In the genomic region with DNA sequence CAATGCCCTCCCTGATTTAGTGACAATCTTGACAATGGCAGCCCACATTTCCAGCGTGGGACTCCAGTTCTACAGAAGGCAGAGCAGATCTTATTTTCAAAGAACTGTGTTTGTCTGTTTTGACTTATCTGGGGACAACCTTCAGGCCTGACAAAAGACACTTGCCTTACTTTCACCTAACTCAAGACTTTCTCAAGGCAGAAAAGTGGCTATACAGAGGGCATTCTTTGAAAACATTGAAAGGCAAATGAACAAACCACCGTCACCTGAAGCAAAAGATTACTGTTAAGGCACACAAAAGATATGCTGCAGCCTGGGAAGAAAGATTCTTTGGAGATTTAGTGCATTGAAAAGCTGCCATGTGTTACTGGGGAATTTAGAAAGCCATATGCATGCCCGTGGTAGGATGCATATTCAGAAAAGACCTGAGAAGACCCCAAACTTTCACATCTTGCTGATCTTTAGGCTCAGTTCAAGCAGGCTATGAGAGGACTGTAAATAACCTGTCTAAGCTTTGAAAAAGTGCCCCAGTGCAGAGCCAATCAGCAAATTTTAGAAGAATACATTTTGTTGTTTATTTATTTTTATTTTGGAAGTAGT, we compare ENCODE assay signal across 16 cellular contexts.
"Had no signal": no experiment of that assay in that cellular context is flagged by ENCODE, and none has a peak within 500 bp of the region (broad histone marks: within the 10 kb centered on the region; RNA-seq: fewer than 3 reads in every experiment).

No MANE protein-coding gene starts in this region.

- H3K4me1 ChIP-seq: ascending aorta, breast epithelium, left lung, transverse colon, vagina had no signal

- H3K27me3 ChIP-seq: ascending aorta, breast epithelium, heart right ventricle, left lung, transverse colon, vagina had no signal

- H3K36me3 Mint-ChIP-seq: activated naive CD4-positive, alpha-beta T cell treated with anti-CD3 and anti-CD28 coated beads, Interleukin-2, amount 10 ng/mL, durations not matched to agents 7 days and 5 days had no signal

- H3K4me1 Mint-ChIP-seq: activated naive CD4-positive, alpha-beta T cell treated with anti-CD3 and anti-CD28 coated beads, Interleukin-2, amount 10 ng/mL, durations not matched to agents 7 days and 5 days had no signal

- H3K9me3 ChIP-seq: breast epithelium, transverse colon, vagina had no signal

- H3K27ac Mint-ChIP-seq: activated naive CD4-positive, alpha-beta T cell treated with anti-CD3 and anti-CD28 coated beads, Interleukin-2, amount 10 ng/mL, durations not matched to agents 7 days and 5 days; naive B cell had no signal

- DNase-seq: activated CD4-positive, alpha-beta T cell treated with anti-CD3 and anti-CD28 coated beads for 1 hour; activated CD4-positive, alpha-beta T cell treated with anti-CD3 and anti-CD28 coated beads, Interleukin-2, amount 50 U/mL, for 4 hours; activated naive CD4-positive, alpha-beta T cell treated with anti-CD3 and anti-CD28 coated beads, Interleukin-2, amount 10 ng/mL, durations not matched to agents 7 days and 5 days; heart right ventricle; left lung; mammary epithelial cell; naive B cell; right cardiac atrium; small intestine; stimulated activated CD4-positive, alpha-beta T cell treated with anti-CD3 and anti-CD28 coated beads, Interleukin-4, amount 100 ng/mL, for 24 hours; stimulated activated naive CD4-positive, alpha-beta T cell treated with Interleukin-2 at 50 U/mL for 16 hours; substantia nigra; transverse colon had no signal

- H3K4me3 Mint-ChIP-seq: activated naive CD4-positive, alpha-beta T cell treated with anti-CD3 and anti-CD28 coated beads, Interleukin-2, amount 10 ng/mL, durations not matched to agents 7 days and 5 days; naive B cell had no signal

- ATAC-seq: heart right ventricle, left lung, right cardiac atrium had no signal

- H3K36me3 ChIP-seq: breast epithelium, heart right ventricle, left lung, vagina had no signal

- H3K27me3 Mint-ChIP-seq: activated naive CD4-positive, alpha-beta T cell treated with anti-CD3 and anti-CD28 coated beads, Interleukin-2, amount 10 ng/mL, durations not matched to agents 7 days and 5 days; naive B cell had no signal

- H3K27ac ChIP-seq: ascending aorta, breast epithelium, heart right ventricle, left lung, transverse colon, vagina had no signal

- H3K4me3 ChIP-seq: ascending aorta, breast epithelium, heart right ventricle, left lung, transverse colon, vagina had no signal
